In the genomic region with DNA sequence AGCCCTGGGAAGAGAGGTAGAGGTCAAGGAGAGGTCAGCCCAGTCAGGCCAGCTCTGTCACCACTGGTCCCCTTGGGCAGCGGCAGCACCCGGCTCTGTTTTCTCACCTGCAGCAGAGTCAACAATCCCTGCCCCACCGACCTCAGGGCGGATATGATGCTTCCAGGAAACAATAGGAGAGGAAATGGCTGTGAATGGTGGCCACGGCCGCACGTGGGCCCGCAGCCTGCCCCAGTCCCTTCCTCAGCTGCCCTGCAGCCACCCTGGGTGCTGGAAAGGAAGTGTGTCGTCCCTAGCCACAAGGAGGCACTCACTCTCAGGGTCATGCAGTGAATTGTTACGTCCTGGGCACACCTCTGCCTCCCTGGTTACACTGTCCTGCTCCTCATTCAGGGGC, we compare ENCODE assay signal across 8 cellular contexts.
DNase-seq lines count a peak whose midpoint lies in the region; ATAC-seq and TF ChIP-seq lines count a peak whose summit lies in the region.

No MANE protein-coding gene starts in this region.

- peak; percentile 34 for ATAC-seq in GM18867 (IDR thresholded peaks at IDR 0.05; ENCODE audit: unreplicated experiment)
- no peak for ATAC-seq in GM19324 (IDR thresholded peaks at IDR 0.05; ENCODE audit: low FRiP score, unreplicated experiment)
- no peak for ATAC-seq in GM19463 (IDR thresholded peaks at IDR 0.05; ENCODE audit: unreplicated experiment)

- no peak for TF ChIP-seq CTCF in progenitor cell of endocrine pancreas (IDR thresholded peaks at IDR 0.05; ENCODE audit: unreplicated experiment)

- H3K4me1 Mint-ChIP-seq in progenitor cell of endocrine pancreas (ENCODE audit: low read depth) = peaks cover 2% of the 10 kb centered on the region

- DNase-seq in OCI-M1 (lab: John Stamatoyannopoulos, UW) (peak; percentile 11), progenitor cell of endocrine pancreas (ENCODE audit: low spot score, unreplicated experiment) (no peak), NCI-H2227 treated with DMSO at 0.1 percent for 48 hours (lab: John Stamatoyannopoulos, UW) (no peak), superior temporal gyrus (ENCODE audit: extremely low spot score) (no peak)
- DNase-seq in central memory CD4-positive, alpha-beta T cell = peak; percentile 43

- H3K4me3 Mint-ChIP-seq in progenitor cell of endocrine pancreas (ENCODE audit: low read depth) = no peak overlapping the region

- peaks cover 4% of the 10 kb centered on the region for H3K9me3 Mint-ChIP-seq in progenitor cell of endocrine pancreas (ENCODE audit: low read depth)

- H3K27me3 Mint-ChIP-seq in progenitor cell of endocrine pancreas = no peaks in the 10 kb centered on the region

- H3K27ac Mint-ChIP-seq in progenitor cell of endocrine pancreas = peak overlapping the region; percentile 22

- no peaks in the 10 kb centered on the region for H3K36me3 Mint-ChIP-seq in progenitor cell of endocrine pancreas (ENCODE audit: insufficient read depth)

Comparison
In these comparisons a context has a peak if more than half of its experiments do, and no peak if none do; other contexts are left out.
1. DNase-seq: peak in OCI-M1 (single experiment) and central memory CD4-positive, alpha-beta T cell (single experiment); none in progenitor cell of endocrine pancreas (single experiment), NCI-H2227 treated with DMSO at 0.1 percent for 48 hours (single experiment) and superior temporal gyrus (single experiment).